2 cellular contexts compared by ENCODE assay signal in the genomic region with DNA sequence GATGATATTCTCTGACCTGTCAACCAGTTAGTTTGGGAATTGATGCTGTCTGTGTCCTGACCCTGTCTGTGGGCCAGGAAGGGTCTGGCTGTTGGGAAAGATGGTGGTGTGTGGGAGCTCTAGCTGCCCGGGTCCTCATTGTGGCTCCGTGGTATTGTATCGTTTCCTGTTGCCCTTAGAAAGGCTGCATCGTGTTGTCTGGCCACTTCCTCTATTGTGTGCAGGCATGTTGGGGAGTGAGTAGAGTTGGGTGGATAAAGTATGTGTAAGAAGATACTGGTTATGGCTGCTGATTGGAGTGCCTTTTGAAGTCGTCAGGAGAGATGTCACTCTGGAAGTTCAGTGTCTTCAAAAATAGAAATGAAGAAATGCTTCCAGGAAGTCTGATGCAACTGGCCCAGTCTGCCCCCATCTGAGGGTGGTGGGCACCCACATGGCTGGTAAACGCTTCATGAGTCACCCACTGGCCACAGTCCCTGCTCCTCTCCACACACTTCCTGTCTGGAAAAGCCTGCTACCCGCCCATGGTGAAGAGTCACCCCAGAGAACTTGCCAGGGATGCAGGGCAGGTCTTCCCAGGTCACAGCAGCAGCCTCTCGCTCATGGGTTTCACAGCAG.
A peak's percentile ranks its signal among the peaks of the same experiment; 100 is the strongest.
TF ChIP-seq lines count a peak whose summit lies in the region.

No MANE protein-coding gene starts in this region.

TF ChIP-seq in SK-N-SH treated with all-trans-retinoic acid at 6 μM for 48 hours, 23 proteins besides CTCF, POLR2A, EP300 and RAD21 (continued from another document):
- TF ChIP-seq, protein P1, sequence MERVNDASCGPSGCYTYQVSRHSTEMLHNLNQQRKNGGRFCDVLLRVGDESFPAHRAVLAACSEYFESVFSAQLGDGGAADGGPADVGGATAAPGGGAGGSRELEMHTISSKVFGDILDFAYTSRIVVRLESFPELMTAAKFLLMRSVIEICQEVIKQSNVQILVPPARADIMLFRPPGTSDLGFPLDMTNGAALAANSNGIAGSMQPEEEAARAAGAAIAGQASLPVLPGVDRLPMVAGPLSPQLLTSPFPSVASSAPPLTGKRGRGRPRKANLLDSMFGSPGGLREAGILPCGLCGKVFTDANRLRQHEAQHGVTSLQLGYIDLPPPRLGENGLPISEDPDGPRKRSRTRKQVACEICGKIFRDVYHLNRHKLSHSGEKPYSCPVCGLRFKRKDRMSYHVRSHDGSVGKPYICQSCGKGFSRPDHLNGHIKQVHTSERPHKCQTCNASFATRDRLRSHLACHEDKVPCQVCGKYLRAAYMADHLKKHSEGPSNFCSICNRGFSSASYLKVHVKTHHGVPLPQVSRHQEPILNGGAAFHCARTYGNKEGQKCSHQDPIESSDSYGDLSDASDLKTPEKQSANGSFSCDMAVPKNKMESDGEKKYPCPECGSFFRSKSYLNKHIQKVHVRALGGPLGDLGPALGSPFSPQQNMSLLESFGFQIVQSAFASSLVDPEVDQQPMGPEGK (CRISPR knock-in tag; IDR thresholded peaks at IDR 0.05; ENCODE audit: borderline replicate concordance) = peak; percentile 51; the same call in 1 of the 2 replicates

TF ChIP-seq in GM12878, 131 proteins besides CTCF, POLR2A, EP300 and RAD21 (continued from another document):
- TF ChIP-seq, protein P2, sequence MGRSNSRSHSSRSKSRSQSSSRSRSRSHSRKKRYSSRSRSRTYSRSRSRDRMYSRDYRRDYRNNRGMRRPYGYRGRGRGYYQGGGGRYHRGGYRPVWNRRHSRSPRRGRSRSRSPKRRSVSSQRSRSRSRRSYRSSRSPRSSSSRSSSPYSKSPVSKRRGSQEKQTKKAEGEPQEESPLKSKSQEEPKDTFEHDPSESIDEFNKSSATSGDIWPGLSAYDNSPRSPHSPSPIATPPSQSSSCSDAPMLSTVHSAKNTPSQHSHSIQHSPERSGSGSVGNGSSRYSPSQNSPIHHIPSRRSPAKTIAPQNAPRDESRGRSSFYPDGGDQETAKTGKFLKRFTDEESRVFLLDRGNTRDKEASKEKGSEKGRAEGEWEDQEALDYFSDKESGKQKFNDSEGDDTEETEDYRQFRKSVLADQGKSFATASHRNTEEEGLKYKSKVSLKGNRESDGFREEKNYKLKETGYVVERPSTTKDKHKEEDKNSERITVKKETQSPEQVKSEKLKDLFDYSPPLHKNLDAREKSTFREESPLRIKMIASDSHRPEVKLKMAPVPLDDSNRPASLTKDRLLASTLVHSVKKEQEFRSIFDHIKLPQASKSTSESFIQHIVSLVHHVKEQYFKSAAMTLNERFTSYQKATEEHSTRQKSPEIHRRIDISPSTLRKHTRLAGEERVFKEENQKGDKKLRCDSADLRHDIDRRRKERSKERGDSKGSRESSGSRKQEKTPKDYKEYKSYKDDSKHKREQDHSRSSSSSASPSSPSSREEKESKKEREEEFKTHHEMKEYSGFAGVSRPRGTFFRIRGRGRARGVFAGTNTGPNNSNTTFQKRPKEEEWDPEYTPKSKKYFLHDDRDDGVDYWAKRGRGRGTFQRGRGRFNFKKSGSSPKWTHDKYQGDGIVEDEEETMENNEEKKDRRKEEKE (IDR thresholded peaks at IDR 0.05) = no peak
- TF ChIP-seq TAF1 (IDR thresholded peaks at IDR 0.05; ENCODE audit: borderline replicate concordance, low read depth, low read length) = peak; percentile 36; the same call in 1 of the 2 replicates
- TF ChIP-seq, protein P3, sequence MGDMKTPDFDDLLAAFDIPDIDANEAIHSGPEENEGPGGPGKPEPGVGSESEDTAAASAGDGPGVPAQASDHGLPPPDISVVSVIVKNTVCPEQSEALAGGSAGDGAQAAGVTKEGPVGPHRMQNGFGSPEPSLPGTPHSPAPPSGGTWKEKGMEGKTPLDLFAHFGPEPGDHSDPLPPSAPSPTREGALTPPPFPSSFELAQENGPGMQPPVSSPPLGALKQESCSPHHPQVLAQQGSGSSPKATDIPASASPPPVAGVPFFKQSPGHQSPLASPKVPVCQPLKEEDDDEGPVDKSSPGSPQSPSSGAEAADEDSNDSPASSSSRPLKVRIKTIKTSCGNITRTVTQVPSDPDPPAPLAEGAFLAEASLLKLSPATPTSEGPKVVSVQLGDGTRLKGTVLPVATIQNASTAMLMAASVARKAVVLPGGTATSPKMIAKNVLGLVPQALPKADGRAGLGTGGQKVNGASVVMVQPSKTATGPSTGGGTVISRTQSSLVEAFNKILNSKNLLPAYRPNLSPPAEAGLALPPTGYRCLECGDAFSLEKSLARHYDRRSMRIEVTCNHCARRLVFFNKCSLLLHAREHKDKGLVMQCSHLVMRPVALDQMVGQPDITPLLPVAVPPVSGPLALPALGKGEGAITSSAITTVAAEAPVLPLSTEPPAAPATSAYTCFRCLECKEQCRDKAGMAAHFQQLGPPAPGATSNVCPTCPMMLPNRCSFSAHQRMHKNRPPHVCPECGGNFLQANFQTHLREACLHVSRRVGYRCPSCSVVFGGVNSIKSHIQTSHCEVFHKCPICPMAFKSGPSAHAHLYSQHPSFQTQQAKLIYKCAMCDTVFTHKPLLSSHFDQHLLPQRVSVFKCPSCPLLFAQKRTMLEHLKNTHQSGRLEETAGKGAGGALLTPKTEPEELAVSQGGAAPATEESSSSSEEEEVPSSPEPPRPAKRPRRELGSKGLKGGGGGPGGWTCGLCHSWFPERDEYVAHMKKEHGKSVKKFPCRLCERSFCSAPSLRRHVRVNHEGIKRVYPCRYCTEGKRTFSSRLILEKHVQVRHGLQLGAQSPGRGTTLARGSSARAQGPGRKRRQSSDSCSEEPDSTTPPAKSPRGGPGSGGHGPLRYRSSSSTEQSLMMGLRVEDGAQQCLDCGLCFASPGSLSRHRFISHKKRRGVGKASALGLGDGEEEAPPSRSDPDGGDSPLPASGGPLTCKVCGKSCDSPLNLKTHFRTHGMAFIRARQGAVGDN (IDR thresholded peaks at IDR 0.05) = peak; percentile 67; the same call in 1 of the 2 replicates
- TF ChIP-seq ETV6 (conservative IDR thresholded peaks at IDR 0.05 in 1 of 2, IDR thresholded peaks at IDR 0.05 in 1 of 2; ENCODE audit: borderline replicate concordance in 1 of 2, low read depth in 1 of 2) = peak in 1 of 2 experiments; percentile 75; a peak in 2 of 4 replicates
- TF ChIP-seq YY1 (IDR thresholded peaks at IDR 0.05; ENCODE audit: low read depth, low read length) = peak; percentile 75
- peak; percentile 74 to 79; a peak in 3 of 4 replicates for TF ChIP-seq SRF (IDR thresholded peaks at IDR 0.05; ENCODE audit: low read depth in 2 of 2, low read length in 2 of 2)
- TF ChIP-seq POLR2AphosphoS5 (IDR thresholded peaks at IDR 0.05; ENCODE audit: low read length) = no peak
- TF ChIP-seq, protein P4, sequence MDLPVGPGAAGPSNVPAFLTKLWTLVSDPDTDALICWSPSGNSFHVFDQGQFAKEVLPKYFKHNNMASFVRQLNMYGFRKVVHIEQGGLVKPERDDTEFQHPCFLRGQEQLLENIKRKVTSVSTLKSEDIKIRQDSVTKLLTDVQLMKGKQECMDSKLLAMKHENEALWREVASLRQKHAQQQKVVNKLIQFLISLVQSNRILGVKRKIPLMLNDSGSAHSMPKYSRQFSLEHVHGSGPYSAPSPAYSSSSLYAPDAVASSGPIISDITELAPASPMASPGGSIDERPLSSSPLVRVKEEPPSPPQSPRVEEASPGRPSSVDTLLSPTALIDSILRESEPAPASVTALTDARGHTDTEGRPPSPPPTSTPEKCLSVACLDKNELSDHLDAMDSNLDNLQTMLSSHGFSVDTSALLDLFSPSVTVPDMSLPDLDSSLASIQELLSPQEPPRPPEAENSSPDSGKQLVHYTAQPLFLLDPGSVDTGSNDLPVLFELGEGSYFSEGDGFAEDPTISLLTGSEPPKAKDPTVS (IDR thresholded peaks at IDR 0.05; ENCODE audit: low read depth, low read length) = no peak
- TF ChIP-seq RB1 (IDR thresholded peaks at IDR 0.05; ENCODE audit: borderline replicate concordance) = no peak
- 0 out of 2 replicates have a peak, but pooled peaks have one; percentile 17 for TF ChIP-seq MTA3 (IDR thresholded peaks at IDR 0.05; ENCODE audit: borderline replicate concordance, low read length)
- TF ChIP-seq SP1 (IDR thresholded peaks at IDR 0.05; ENCODE audit: low read depth, low read length) = peak; percentile 5
- peak; percentile 19; the same call in 1 of the 2 replicates for TF ChIP-seq PAX5 (IDR thresholded peaks at IDR 0.05; ENCODE audit: borderline replicate concordance, low read depth, low read length)
- peak; percentile 21; the same call in 1 of the 2 replicates for TF ChIP-seq MTA2 (IDR thresholded peaks at IDR 0.05; ENCODE audit: low read depth)
- 0 out of 2 replicates have a peak, but pooled peaks have one; percentile 34 for TF ChIP-seq GABPA (IDR thresholded peaks at IDR 0.05; ENCODE audit: low read depth)
- peak; percentile 22 for TF ChIP-seq IKZF1 (conservative IDR thresholded peaks at IDR 0.05)
- TF ChIP-seq JUNB (IDR thresholded peaks at IDR 0.05) = no peak
- TF ChIP-seq TBL1XR1 (IDR thresholded peaks at IDR 0.05; ENCODE audit: low read depth, low read length) = no peak
- TF ChIP-seq EGR1 (IDR thresholded peaks at IDR 0.05; ENCODE audit: borderline replicate concordance in 1 of 2, low read depth in 2 of 2, low read length in 2 of 2) = peak in 1 of 2 experiments; percentile 36; a peak in 1 of 3 replicates
- peak; percentile 33; the same call in 1 of the 2 replicates for TF ChIP-seq NFIC (IDR thresholded peaks at IDR 0.05; ENCODE audit: low read depth, low read length)
- TF ChIP-seq, protein P5, sequence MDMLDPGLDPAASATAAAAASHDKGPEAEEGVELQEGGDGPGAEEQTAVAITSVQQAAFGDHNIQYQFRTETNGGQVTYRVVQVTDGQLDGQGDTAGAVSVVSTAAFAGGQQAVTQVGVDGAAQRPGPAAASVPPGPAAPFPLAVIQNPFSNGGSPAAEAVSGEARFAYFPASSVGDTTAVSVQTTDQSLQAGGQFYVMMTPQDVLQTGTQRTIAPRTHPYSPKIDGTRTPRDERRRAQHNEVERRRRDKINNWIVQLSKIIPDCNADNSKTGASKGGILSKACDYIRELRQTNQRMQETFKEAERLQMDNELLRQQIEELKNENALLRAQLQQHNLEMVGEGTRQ (IDR thresholded peaks at IDR 0.05; ENCODE audit: borderline replicate concordance, low read depth, low read length) = no peak
- TF ChIP-seq CEBPB (IDR thresholded peaks at IDR 0.05; ENCODE audit: borderline replicate concordance in 1 of 2, low read depth in 2 of 2, low read length in 2 of 2) = no peak
- TF ChIP-seq NR2C2 (IDR thresholded peaks at IDR 0.05; ENCODE audit: borderline replicate concordance, control insufficient read depth, insufficient read length, low read depth) = no peak
- TF ChIP-seq SPI1 (IDR thresholded peaks at IDR 0.05; ENCODE audit: borderline replicate concordance, insufficient read depth, low read depth, low read length) = peak; percentile 96
- TF ChIP-seq WRNIP1 (IDR thresholded peaks at IDR 0.05; ENCODE audit: borderline replicate concordance, low read depth, low read length) = no peak
- peak; percentile 79 for TF ChIP-seq RUNX3 (IDR thresholded peaks at IDR 0.05; ENCODE audit: low read length)
- no peak for TF ChIP-seq ZNF24 (IDR thresholded peaks at IDR 0.05)
- TF ChIP-seq, protein P6, sequence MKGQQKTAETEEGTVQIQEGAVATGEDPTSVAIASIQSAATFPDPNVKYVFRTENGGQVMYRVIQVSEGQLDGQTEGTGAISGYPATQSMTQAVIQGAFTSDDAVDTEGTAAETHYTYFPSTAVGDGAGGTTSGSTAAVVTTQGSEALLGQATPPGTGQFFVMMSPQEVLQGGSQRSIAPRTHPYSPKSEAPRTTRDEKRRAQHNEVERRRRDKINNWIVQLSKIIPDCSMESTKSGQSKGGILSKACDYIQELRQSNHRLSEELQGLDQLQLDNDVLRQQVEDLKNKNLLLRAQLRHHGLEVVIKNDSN (IDR thresholded peaks at IDR 0.05; ENCODE audit: borderline replicate concordance, extremely low read length, insufficient read depth, low read depth, low read length) = no peak
- TF ChIP-seq NFXL1 (IDR thresholded peaks at IDR 0.05; ENCODE audit: borderline replicate concordance) = no peak
- 0 out of 2 replicates have a peak, but pooled peaks have one; percentile 35 for TF ChIP-seq NBN (IDR thresholded peaks at IDR 0.05)
- TF ChIP-seq SREBF1 (IDR thresholded peaks at IDR 0.05; ENCODE audit: low read length) = no peak
- TF ChIP-seq, protein P7, sequence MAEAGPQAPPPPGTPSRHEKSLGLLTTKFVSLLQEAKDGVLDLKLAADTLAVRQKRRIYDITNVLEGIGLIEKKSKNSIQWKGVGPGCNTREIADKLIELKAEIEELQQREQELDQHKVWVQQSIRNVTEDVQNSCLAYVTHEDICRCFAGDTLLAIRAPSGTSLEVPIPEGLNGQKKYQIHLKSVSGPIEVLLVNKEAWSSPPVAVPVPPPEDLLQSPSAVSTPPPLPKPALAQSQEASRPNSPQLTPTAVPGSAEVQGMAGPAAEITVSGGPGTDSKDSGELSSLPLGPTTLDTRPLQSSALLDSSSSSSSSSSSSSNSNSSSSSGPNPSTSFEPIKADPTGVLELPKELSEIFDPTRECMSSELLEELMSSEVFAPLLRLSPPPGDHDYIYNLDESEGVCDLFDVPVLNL (IDR thresholded peaks at IDR 0.05; ENCODE audit: low read depth, low read length) = no peak
- TF ChIP-seq POLR2AphosphoS2 (IDR thresholded peaks at IDR 0.05; ENCODE audit: low read depth, low read length) = no peak
- TF ChIP-seq, protein P8, sequence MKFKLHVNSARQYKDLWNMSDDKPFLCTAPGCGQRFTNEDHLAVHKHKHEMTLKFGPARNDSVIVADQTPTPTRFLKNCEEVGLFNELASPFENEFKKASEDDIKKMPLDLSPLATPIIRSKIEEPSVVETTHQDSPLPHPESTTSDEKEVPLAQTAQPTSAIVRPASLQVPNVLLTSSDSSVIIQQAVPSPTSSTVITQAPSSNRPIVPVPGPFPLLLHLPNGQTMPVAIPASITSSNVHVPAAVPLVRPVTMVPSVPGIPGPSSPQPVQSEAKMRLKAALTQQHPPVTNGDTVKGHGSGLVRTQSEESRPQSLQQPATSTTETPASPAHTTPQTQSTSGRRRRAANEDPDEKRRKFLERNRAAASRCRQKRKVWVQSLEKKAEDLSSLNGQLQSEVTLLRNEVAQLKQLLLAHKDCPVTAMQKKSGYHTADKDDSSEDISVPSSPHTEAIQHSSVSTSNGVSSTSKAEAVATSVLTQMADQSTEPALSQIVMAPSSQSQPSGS (IDR thresholded peaks at IDR 0.05; ENCODE audit: low read length) = no peak; the same call in 1 of the 2 replicates
